In the genomic region with DNA sequence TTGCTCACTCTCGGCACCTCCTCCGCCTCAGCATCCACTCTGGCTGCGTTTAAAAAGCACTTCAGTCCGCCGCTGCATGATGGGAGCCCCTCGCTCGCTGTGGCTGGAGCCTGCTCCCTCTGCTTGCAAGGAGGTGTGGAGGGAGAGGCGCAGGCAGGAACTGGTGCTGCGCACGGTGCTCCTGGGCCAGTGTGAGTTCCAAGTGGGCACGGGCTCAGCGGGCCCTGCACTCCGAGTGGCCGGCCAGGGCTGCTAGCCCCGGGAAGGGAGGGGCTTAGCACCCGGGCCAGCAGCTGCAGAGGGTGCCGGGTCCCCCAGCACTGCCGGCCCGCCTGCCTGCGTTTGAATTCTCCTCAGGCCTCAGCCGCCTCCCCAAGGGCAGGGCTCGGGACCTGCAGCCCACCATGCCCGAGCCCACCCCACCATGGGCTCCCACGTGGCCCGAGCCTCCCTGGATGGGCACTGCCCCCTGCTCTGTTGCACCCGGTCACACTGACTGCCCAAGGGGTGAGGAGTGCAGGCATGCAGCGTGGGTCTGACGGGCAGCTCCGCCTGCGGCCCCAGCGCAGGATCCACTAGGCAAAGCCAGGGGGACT, we compare ENCODE assay signal across 18 cellular contexts.
"Had no signal": no experiment of that assay in that cellular context is flagged by ENCODE, and none has a peak within 500 bp of the region (broad histone marks: within the 10 kb centered on the region; RNA-seq: fewer than 3 reads in every experiment).

No MANE protein-coding gene starts in this region.

- H3K9me3 ChIP-seq: neutrophil, right atrium auricular region, transverse colon had no signal

- H3K4me1 Mint-ChIP-seq: immature natural killer cell; memory B cell; natural killer cell; stimulated activated effector memory CD8-positive, alpha-beta T cell treated with anti-CD3 and anti-CD28 coated beads, Interleukin-12 subunit alpha, Interleukin-12 subunit beta, amount 100 ng/mL, for 72 hours had no signal

- H3K27ac ChIP-seq: dorsolateral prefrontal cortex, neutrophil, parathyroid adenoma, right atrium auricular region, sigmoid colon, transverse colon had no signal

- H2AFZ ChIP-seq: parathyroid adenoma had no signal

- H3K4me1 ChIP-seq: parathyroid adenoma, right atrium auricular region, sigmoid colon, transverse colon had no signal

- DNase-seq: dorsolateral prefrontal cortex; effector CD4-positive, alpha-beta T cell; hypothalamus; immature natural killer cell; islet precursor cell; natural killer cell; sigmoid colon; stimulated activated CD4-positive, alpha-beta T cell treated with anti-CD3 and anti-CD28 coated beads, Interleukin-2, amount 100 ng/mL, for 24 hours; stimulated activated CD4-positive, alpha-beta T cell treated with anti-CD3 and anti-CD28 coated beads, Interleukin-4, amount 100 ng/mL, for 24 hours; stimulated activated naive CD4-positive, alpha-beta T cell treated with Interleukin-2 at 50 U/mL for 16 hours; transverse colon had no signal

- H3K9ac ChIP-seq: parathyroid adenoma had no signal

- H3K4me3 Mint-ChIP-seq: immature natural killer cell; memory B cell; natural killer cell; stimulated activated effector memory CD8-positive, alpha-beta T cell treated with anti-CD3 and anti-CD28 coated beads, Interleukin-12 subunit alpha, Interleukin-12 subunit beta, amount 100 ng/mL, for 72 hours had no signal

- H3K36me3 Mint-ChIP-seq: immature natural killer cell; memory B cell; natural killer cell; stimulated activated effector memory CD8-positive, alpha-beta T cell treated with anti-CD3 and anti-CD28 coated beads, Interleukin-12 subunit alpha, Interleukin-12 subunit beta, amount 100 ng/mL, for 72 hours had no signal

- ATAC-seq: natural killer cell; stimulated activated effector memory CD8-positive, alpha-beta T cell treated with anti-CD3 and anti-CD28 coated beads, Interleukin-12 subunit alpha, Interleukin-12 subunit beta, amount 100 ng/mL, for 72 hours had no signal

- H3K36me3 ChIP-seq: neutrophil, right atrium auricular region, sigmoid colon, transverse colon had no signal

- H3K27ac Mint-ChIP-seq: memory B cell; natural killer cell; progenitor cell of endocrine pancreas; stimulated activated effector memory CD8-positive, alpha-beta T cell treated with anti-CD3 and anti-CD28 coated beads, Interleukin-12 subunit alpha, Interleukin-12 subunit beta, amount 100 ng/mL, for 72 hours had no signal

- H3K27me3 Mint-ChIP-seq: memory B cell, progenitor cell of endocrine pancreas had no signal

- H3K27me3 ChIP-seq: dorsolateral prefrontal cortex, neutrophil, right atrium auricular region, sigmoid colon, transverse colon had no signal

- H3K9me3 Mint-ChIP-seq: memory B cell had no signal

- H3K4me3 ChIP-seq: dorsolateral prefrontal cortex, lung, right atrium auricular region, sigmoid colon, transverse colon had no signal
